8 cellular contexts compared by ENCODE assay signal in the genomic region with DNA sequence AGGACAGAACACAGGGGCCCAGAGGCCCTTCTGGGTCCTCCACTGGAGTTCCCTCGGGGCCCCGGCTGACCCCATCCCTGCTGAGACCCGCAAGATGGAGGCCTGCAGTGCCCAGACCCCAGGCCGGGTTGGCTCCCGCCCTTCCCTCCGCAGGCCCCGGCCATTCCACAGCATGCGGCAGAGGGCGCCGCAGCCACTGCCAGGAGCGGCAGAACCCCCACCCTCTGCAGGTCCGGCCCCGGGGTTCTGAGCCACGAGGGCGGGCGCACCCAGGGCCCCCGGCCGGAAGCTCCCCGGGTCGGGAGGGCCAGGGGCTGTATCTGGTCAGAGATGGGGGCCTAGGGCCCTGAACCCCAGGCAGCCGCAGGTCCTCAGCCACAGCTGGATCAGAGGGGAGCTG. TPM values are rescaled to one million over a fixed set of nuclear protein-coding genes. Genes with fewer than 3 reads are reported as not detected.
A peak's percentile ranks its signal among the peaks of the same experiment; 100 is the strongest.
DNase-seq lines count a peak whose midpoint lies in the region; ATAC-seq and TF ChIP-seq lines count a peak whose summit lies in the region.

No MANE protein-coding gene starts in this region.

- H3K9me3 ChIP-seq in heart left ventricle (no peaks in the 10 kb centered on the region), right atrium auricular region (no peaks in the 10 kb centered on the region), suprapubic skin (no peaks in the 10 kb centered on the region)

- H3K36me3 ChIP-seq in heart left ventricle (no peaks in the 10 kb centered on the region), right atrium auricular region (no peaks in the 10 kb centered on the region), suprapubic skin (no peaks in the 10 kb centered on the region)

- intact Hi-C loops in heart left ventricle (cut with DNase I) = loop anchor here in 2 of 10 donors (5.0 to 10.0 kb wide), 2 partner anchors 136 to 279 kb away; a partner anchor contains a TSS
- intact Hi-C loops in left ventricle myocardium superior (cut with micrococcal nuclease) = no loop called here

- H3K27me3 ChIP-seq in heart left ventricle (no peaks in the 10 kb centered on the region), right atrium auricular region (no peaks in the 10 kb centered on the region), suprapubic skin (no peaks in the 10 kb centered on the region)

- no peak for TF ChIP-seq EP300 in suprapubic skin (IDR thresholded peaks at IDR 0.05)

- whole genome bisulfite sequencing in heart left ventricle, 4 donors = 19 to 51% (median 26%) methylated on average over 2 to 21 of the region's 21 CpGs
- WGBS in suprapubic skin = no CpG with 5 or more reads among the region's 21 CpGs

- H3K4me3 ChIP-seq in heart left ventricle (peak overlapping the region in 10 of 12 donors; percentile 12 to 41 (median 31)), right atrium auricular region (no peak overlapping the region), suprapubic skin (peak overlapping the region; percentile 27)

- DNase-seq in heart left ventricle (peak in 2 of 5 donors; percentile 44 to 48), right atrium auricular region (ENCODE audit: low spot score) (no peak), left ventricle myocardium superior (peak; percentile 65), suprapubic skin (ENCODE audit: low spot score in 2 of 2) (no peak), NCI-H2196 (lab: John Stamatoyannopoulos, UW; ENCODE audit: unreplicated experiment) (no peak)
- DNase-seq in activated CD8-positive, alpha-beta memory T cell treated with anti-CD3 and anti-CD28 coated beads, Interleukin-2, amount 50 U/mL, for 4 hours = peak; percentile 46

- no peak for TF ChIP-seq POLR2A in heart left ventricle (IDR thresholded peaks at IDR 0.05)
- TF ChIP-seq POLR2A in suprapubic skin (IDR thresholded peaks at IDR 0.05) = no peak

- ATAC-seq in heart left ventricle (peak in 3 of 4 donors; percentile 46 to 59 (median 51)), left ventricle myocardium superior (peak; percentile 45), HG03342 (IDR thresholded peaks at IDR 0.05; ENCODE audit: unreplicated experiment) (no peak), HG02884 (IDR thresholded peaks at IDR 0.05; ENCODE audit: unreplicated experiment) (no peak)

- peak overlapping the region in 3 of 12 donors; percentile 25 to 64 (median 53) for H3K27ac ChIP-seq in heart left ventricle
- H3K27ac ChIP-seq in right atrium auricular region = no peak overlapping the region
- no peak overlapping the region for H3K27ac ChIP-seq in suprapubic skin

- H3K4me1 ChIP-seq in heart left ventricle = peaks cover 0 to 23% (median 1%) of the 10 kb centered on the region in 12 donors
- H3K4me1 ChIP-seq in right atrium auricular region = peaks cover 0 to 6% of the 10 kb centered on the region in 2 donors
- H3K4me1 ChIP-seq in suprapubic skin = peaks cover 11% of the 10 kb centered on the region

- TF ChIP-seq CTCF in heart left ventricle (IDR thresholded peaks at IDR 0.05) (peak; percentile 24 to 67 (median 47)), right atrium auricular region (IDR thresholded peaks at IDR 0.05) (peak in 1 of 2 donors; percentile 57), suprapubic skin (IDR thresholded peaks at IDR 0.05) (peak; percentile 3 to 51)

RNA-seq across cellular contexts. Expression of a gene that starts 2.4 kb away (rescaled TPM):
- total RNA-seq in heart left ventricle = under 1 TPM in 4 of 9 donors, not detected in 5; 0.32 to 0.60 (median 0.41) TPM
- polyA plus RNA-seq in heart left ventricle = under 1 TPM in 1 of 2 donors, not detected in 1; 0.11 TPM
- not detected for total RNA-seq in right atrium auricular region
- 0.27 TPM for total RNA-seq in left ventricle myocardium superior
- total RNA-seq in suprapubic skin = 1 to 10 TPM in 1 of 4 donors, not detected in 3; 1.3 TPM

RNA-seq across cellular contexts. Expression of a gene that starts 8.0 kb away (rescaled TPM):
- total RNA-seq in heart left ventricle (10 to 100 TPM in 7 of 9 donors, 1 to 10 TPM in 2; 8.9 to 21.3 (median 11.9) TPM), right atrium auricular region (10 to 100 TPM; 13.4 to 19.7 TPM), left ventricle myocardium superior (13.3 TPM), suprapubic skin (10 to 100 TPM; 13.1 to 41.0 (median 29.3) TPM)
- 10 to 100 TPM; 10.9 to 34.2 TPM for polyA plus RNA-seq in heart left ventricle

RNA-seq across cellular contexts. Expression of a gene that starts 14.0 kb away (rescaled TPM):
- total RNA-seq in heart left ventricle = 10 to 100 TPM in 4 of 9 donors, 1 to 10 TPM in 5; 4.3 to 18.3 (median 9.4) TPM
- 1 to 10 TPM; 6.2 to 6.3 TPM for polyA plus RNA-seq in heart left ventricle
- total RNA-seq in right atrium auricular region = 10 to 100 TPM; 11.0 to 17.6 TPM
- 16.4 TPM for total RNA-seq in left ventricle myocardium superior
- 10 to 100 TPM; 13.0 to 81.0 (median 33.4) TPM for total RNA-seq in suprapubic skin

RNA-seq across cellular contexts. Expression of a gene that starts 15.8 kb away (rescaled TPM):
- total RNA-seq in heart left ventricle = 1 to 10 TPM in 2 of 9 donors, under 1 TPM in 5, not detected in 2; 0.31 to 1.5 (median 0.92) TPM
- polyA plus RNA-seq in heart left ventricle = under 1 TPM; 0.14 to 0.65 TPM
- total RNA-seq in right atrium auricular region = not detected
- total RNA-seq in left ventricle myocardium superior = 1.6 TPM
- total RNA-seq in suprapubic skin = 1 to 10 TPM in 1 of 4 donors, under 1 TPM in 2, not detected in 1; 0.34 to 3.5 (median 0.39) TPM

RNA-seq across cellular contexts. Expression of a gene that starts 46.3 kb away (rescaled TPM):
- total RNA-seq in heart left ventricle (10 to 100 TPM; 30.3 to 70.8 (median 33.6) TPM), right atrium auricular region (10 to 100 TPM; 19.4 to 31.7 TPM), left ventricle myocardium superior (53.2 TPM), suprapubic skin (100 to 1,000 TPM in 2 of 4 donors, 10 to 100 TPM in 2; 61.1 to 134 (median 100) TPM)
- 10 to 100 TPM; 32.7 to 41.5 TPM for polyA plus RNA-seq in heart left ventricle

Comparison
In these comparisons a context has a peak if more than half of its experiments do, and no peak if none do; other contexts are left out.
1. DNase-seq: peak in activated CD8-positive, alpha-beta memory T cell treated with anti-CD3 and anti-CD28 coated beads, Interleukin-2, amount 50 U/mL, for 4 hours (single experiment) and left ventricle myocardium superior (single experiment); none in right atrium auricular region (single experiment), suprapubic skin (0 of 2) and NCI-H2196 (single experiment).
2. H3K4me3 ChIP-seq: peak in heart left ventricle (10 of 12) and suprapubic skin (single experiment); none in right atrium auricular region (0 of 2).
3. ATAC-seq: peak in heart left ventricle (3 of 4) and left ventricle myocardium superior (single experiment); none in HG03342 (single experiment) and HG02884 (single experiment).